In genomic region chr1:68361511-68361910, GRCh38 we compare ENCODE assay signal across 17 cellular contexts.
DNase-seq lines count a peak whose midpoint lies in the region; ATAC-seq and TF ChIP-seq lines count a peak whose summit lies in the region.
"Had no signal": no experiment of that assay in that cellular context is flagged by ENCODE, and none has a peak within 500 bp of the region (broad histone marks: within the 10 kb centered on the region; RNA-seq: fewer than 3 reads in every experiment).

No MANE protein-coding gene starts in this region.

- no peaks in the 10 kb centered on the region; the same call in 1 of the 2 replicates for H3K27me3 Mint-ChIP-seq in WTC11 (ENCODE audit: low read depth)

- no peak for TF ChIP-seq CTCF in epithelial cell of esophagus (IDR thresholded peaks at IDR 0.05; ENCODE audit: insufficient read depth, low read depth, low read length, missing control alignments)
- TF ChIP-seq CTCF in WTC11 (IDR thresholded peaks at IDR 0.05), result no peak

- peaks cover 13% of the 10 kb centered on the region for H3K4me1 Mint-ChIP-seq in WTC11

- H3K9me3 Mint-ChIP-seq in WTC11, result no peaks in the 10 kb centered on the region
- H3K9me3 Mint-ChIP-seq: HFFc6 had no signal

- ATAC-seq in HG02678 (IDR thresholded peaks at IDR 0.05; ENCODE audit: unreplicated experiment) (no peak), WTC11 (no peak)

- POLR2A ChIA-PET in WTC11 (lab: Charles Lee), result no interaction called here

- CTCF ChIA-PET in WTC11 (lab: Charles Lee), result interaction anchor here (1.5 kb wide), 1 partner anchor 241 kb away, joined by 4 read pairs; no protein-coding TSS in a partner anchor

- H3K4me3 Mint-ChIP-seq in WTC11, result no peak overlapping the region
- H3K4me3 Mint-ChIP-seq: HFFc6, IgD-negative memory B cell had no signal

- H3K36me3 Mint-ChIP-seq in WTC11, result no peaks in the 10 kb centered on the region
- H3K36me3 Mint-ChIP-seq: IgD-negative memory B cell had no signal

- DNase-seq in Ammon's horn (ENCODE audit: low spot score), result peak; percentile 22
- peak; percentile 16 for DNase-seq in M059J (ENCODE audit: low read depth)
- peak; percentile 42 for DNase-seq in epithelial cell of esophagus (ENCODE audit: low read depth)
- peak; percentile 47 for DNase-seq in medulla oblongata (ENCODE audit: extremely low spot score)
- DNase-seq in NCI-H1436 (lab: John Stamatoyannopoulos, UW), result no peak
- DNase-seq in NCI-H510A (lab: John Stamatoyannopoulos, UW), result no peak
- no peak for DNase-seq in WTC11 (ENCODE audit: low spot score)
- DNase-seq: COR-L47, HFFc6, Kasumi-1, NCI-H2029, NCI-H2171 treated with DMSO at 0.1 percent for 48 hours, NCI-H510A treated with DMSO at 0.1 percent for 48 hours, NCI-H82 had no signal

- H3K4me3 ChIP-seq in epithelial cell of esophagus (ENCODE audit: low read length), result no peak overlapping the region
- H3K4me3 ChIP-seq: SJSA1 had no signal

- H3K27ac Mint-ChIP-seq in WTC11, result no peak overlapping the region
- H3K27ac Mint-ChIP-seq: HFFc6, IgD-negative memory B cell had no signal

TF ChIP-seq in WTC11, 78 proteins besides CTCF, POLR2A, EP300 and RAD21:
- TF ChIP-seq EMX1 (CRISPR knock-in tag; IDR thresholded peaks at IDR 0.05) (no peak), FOXP1 (CRISPR knock-in tag; IDR thresholded peaks at IDR 0.05; ENCODE audit: borderline replicate concordance) (no peak), GTF2I (CRISPR knock-in tag; conservative IDR thresholded peaks at IDR 0.05) (no peak), ZBTB43 (CRISPR knock-in tag; IDR thresholded peaks at IDR 0.05) (no peak), TP53 (CRISPR knock-in tag; IDR thresholded peaks at IDR 0.05) (no peak), E2F5 (CRISPR knock-in tag; IDR thresholded peaks at IDR 0.05) (no peak), SMAD4 (CRISPR knock-in tag; IDR thresholded peaks at IDR 0.05) (no peak)
- TF ChIP-seq, protein P1, sequence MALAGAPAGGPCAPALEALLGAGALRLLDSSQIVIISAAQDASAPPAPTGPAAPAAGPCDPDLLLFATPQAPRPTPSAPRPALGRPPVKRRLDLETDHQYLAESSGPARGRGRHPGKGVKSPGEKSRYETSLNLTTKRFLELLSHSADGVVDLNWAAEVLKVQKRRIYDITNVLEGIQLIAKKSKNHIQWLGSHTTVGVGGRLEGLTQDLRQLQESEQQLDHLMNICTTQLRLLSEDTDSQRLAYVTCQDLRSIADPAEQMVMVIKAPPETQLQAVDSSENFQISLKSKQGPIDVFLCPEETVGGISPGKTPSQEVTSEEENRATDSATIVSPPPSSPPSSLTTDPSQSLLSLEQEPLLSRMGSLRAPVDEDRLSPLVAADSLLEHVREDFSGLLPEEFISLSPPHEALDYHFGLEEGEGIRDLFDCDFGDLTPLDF (CRISPR knock-in tag; IDR thresholded peaks at IDR 0.05), result no peak
- TF ChIP-seq, protein P2, sequence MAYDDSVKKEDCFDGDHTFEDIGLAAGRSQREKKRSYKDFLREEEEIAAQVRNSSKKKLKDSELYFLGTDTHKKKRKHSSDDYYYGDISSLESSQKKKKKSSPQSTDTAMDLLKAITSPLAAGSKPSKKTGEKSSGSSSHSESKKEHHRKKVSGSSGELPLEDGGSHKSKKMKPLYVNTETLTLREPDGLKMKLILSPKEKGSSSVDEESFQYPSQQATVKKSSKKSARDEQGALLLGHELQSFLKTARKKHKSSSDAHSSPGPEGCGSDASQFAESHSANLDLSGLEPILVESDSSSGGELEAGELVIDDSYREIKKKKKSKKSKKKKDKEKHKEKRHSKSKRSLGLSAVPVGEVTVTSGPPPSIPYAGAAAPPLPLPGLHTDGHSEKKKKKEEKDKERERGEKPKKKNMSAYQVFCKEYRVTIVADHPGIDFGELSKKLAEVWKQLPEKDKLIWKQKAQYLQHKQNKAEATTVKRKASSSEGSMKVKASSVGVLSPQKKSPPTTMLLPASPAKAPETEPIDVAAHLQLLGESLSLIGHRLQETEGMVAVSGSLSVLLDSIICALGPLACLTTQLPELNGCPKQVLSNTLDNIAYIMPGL (CRISPR knock-in tag; IDR thresholded peaks at IDR 0.05), result no peak

Comparison
In these comparisons a context has a peak if more than half of its experiments do, and no peak if none do; other contexts are left out.
1. DNase-seq: peak in Ammon's horn (single experiment), M059J (single experiment), epithelial cell of esophagus (single experiment) and medulla oblongata (single experiment); none in NCI-H1436 (single experiment), NCI-H510A (single experiment) and WTC11 (single experiment).